8 cellular contexts compared by ENCODE assay signal in genomic region chr1:218284917-218285635, GRCh38. TPM values are rescaled to one million over a fixed set of nuclear protein-coding genes. Genes with fewer than 3 reads are reported as not detected.
DNase-seq lines count a peak whose midpoint lies in the region; ATAC-seq lines count a peak whose summit lies in the region.

RRP15 (plus strand) TSS chr1:218285293; CDS start chr1:218285317, 24 bp downstream.

- DNase-seq in C1 segment of cervical spinal cord (lab: John Stamatoyannopoulos, UW) (peak; percentile 9 to 88 (median 76)), NCI-H526 (lab: John Stamatoyannopoulos, UW) (peak; percentile 74 to 89), cortex of kidney (lab: John Stamatoyannopoulos, UW) (peak; percentile 45), left lobe of liver (ENCODE audit: low spot score) (peak; percentile 89)
- DNase-seq in activated CD4-positive, alpha-beta T cell treated with anti-CD3 and anti-CD28 coated beads, Interleukin-2, amount 10 ng/mL, durations not matched to agents 24 days and 14 days = peak; percentile 96
- DNase-seq in stimulated activated CD4-positive, alpha-beta T cell treated with anti-CD3 and anti-CD28 coated beads, Interleukin-2, amount 100 ng/mL, for 24 hours = peak; percentile 89 to 90

- H3K36me3 Mint-ChIP-seq in activated CD4-positive, alpha-beta T cell treated with anti-CD3 and anti-CD28 coated beads, Interleukin-2, amount 10 ng/mL, durations not matched to agents 24 days and 14 days (ENCODE audit: low read depth) = no peaks in the 10 kb centered on the region

- H3K9me3 Mint-ChIP-seq in activated CD4-positive, alpha-beta T cell treated with anti-CD3 and anti-CD28 coated beads, Interleukin-2, amount 10 ng/mL, durations not matched to agents 24 days and 14 days = no peaks in the 10 kb centered on the region

- peaks cover 7% of the 10 kb centered on the region for H3K27me3 Mint-ChIP-seq in activated CD4-positive, alpha-beta T cell treated with anti-CD3 and anti-CD28 coated beads, Interleukin-2, amount 10 ng/mL, durations not matched to agents 24 days and 14 days

- H3K4me3 Mint-ChIP-seq in activated CD4-positive, alpha-beta T cell treated with anti-CD3 and anti-CD28 coated beads, Interleukin-2, amount 10 ng/mL, durations not matched to agents 24 days and 14 days = peak within 1 kb of the TSS; percentile 93

- ATAC-seq in GM19328 (IDR thresholded peaks at IDR 0.05; ENCODE audit: unreplicated experiment) (peak; percentile 99), HG03469 (IDR thresholded peaks at IDR 0.05; ENCODE audit: unreplicated experiment) (peak; percentile 98), left lobe of liver (peak; percentile 99)

- peaks cover 19% of the 10 kb centered on the region for H3K4me1 Mint-ChIP-seq in activated CD4-positive, alpha-beta T cell treated with anti-CD3 and anti-CD28 coated beads, Interleukin-2, amount 10 ng/mL, durations not matched to agents 24 days and 14 days

- intact Hi-C loops in activated CD4-positive, alpha-beta T cell treated with anti-CD3 and anti-CD28 coated beads, Interleukin-2, amount 10 ng/mL, durations not matched to agents 24 days and 14 days (cut with micrococcal nuclease) = loop anchor here (1.0 to 10.0 kb wide), 3 partner anchors 654 to 1810 kb away; partner anchors contain the start of genes GPATCH2, IARS2, LYPLAL1 and SPATA17

- peak within 1 kb of the TSS; percentile 89 for H3K27ac Mint-ChIP-seq in activated CD4-positive, alpha-beta T cell treated with anti-CD3 and anti-CD28 coated beads, Interleukin-2, amount 10 ng/mL, durations not matched to agents 24 days and 14 days

RNA-seq across cellular contexts. Expression of gene RRP15, which starts in this region (rescaled TPM):
- 41.0 and 44.7 TPM in 2 replicates for total RNA-seq in activated CD4-positive, alpha-beta T cell treated with anti-CD3 and anti-CD28 coated beads, Interleukin-2, amount 10 ng/mL, durations not matched to agents 24 days and 14 days
- total RNA-seq in left lobe of liver = 4.7 TPM

Comparison
In these comparisons a context has a peak if more than half of its experiments do, and no peak if none do; other contexts are left out.
1. Peak in every context shown above with its lines: DNase-seq and ATAC-seq.
2. DNase-seq: peak in every context shown above with its lines; median percentile 96 in activated CD4-positive, alpha-beta T cell treated with anti-CD3 and anti-CD28 coated beads, Interleukin-2, amount 10 ng/mL, durations not matched to agents 24 days and 14 days; 90 in stimulated activated CD4-positive, alpha-beta T cell treated with anti-CD3 and anti-CD28 coated beads, Interleukin-2, amount 100 ng/mL, for 24 hours; 89 in left lobe of liver; 82 in NCI-H526; 76 in C1 segment of cervical spinal cord; 45 in cortex of kidney.